22 cellular contexts compared by ENCODE assay signal in the genomic region with DNA sequence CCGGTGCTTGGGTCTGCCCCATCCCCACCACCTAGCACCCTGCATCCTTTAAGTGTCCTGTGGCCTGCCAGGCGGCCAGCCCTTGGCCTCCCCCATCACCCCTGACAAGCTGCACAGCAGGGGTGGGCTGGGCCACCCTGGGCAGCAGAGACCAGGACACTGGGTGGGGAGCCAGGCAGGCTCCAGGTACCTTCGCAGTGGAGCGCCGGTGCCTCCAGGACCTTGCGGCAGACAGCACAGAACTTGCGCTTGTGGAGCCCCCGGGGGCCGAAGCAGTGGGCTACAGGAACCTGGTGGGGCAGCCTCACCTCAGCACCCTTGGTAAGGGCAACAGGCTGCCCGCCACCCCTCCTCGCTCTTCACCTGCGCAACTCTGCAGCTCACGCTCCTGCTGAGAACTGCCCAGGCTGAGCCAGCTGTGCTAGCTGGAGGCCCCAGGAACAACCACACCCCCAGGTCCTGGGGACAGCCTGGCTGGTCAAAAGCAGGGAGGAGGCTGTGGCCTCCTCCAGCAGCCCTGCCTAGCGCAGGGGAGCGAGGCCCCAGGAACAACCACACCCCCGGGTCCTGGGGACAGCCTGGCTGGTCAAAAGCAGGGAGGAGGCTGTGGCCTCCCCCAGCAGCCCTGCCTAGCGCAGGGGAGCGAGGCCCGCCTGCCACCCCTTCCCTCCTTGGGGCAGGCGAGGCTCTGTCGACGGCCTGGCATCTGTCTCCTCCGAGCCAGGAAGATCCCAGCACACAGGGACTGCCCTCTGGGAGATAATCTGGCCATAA. TPM values are rescaled to one million over a fixed set of nuclear protein-coding genes. Genes with fewer than 3 reads are reported as not detected.
DNase-seq lines count a peak whose midpoint lies in the region; ATAC-seq, FAIRE-seq and TF ChIP-seq lines count a peak whose summit lies in the region.
"Had no signal": no experiment of that assay in that cellular context is flagged by ENCODE, and none has a peak within 500 bp of the region (broad histone marks: within the 10 kb centered on the region; RNA-seq: fewer than 3 reads in every experiment).

No MANE protein-coding gene starts in this region.

- H4K20me1 ChIP-seq in H1 (replicated peaks in 1 of 2; ENCODE audit: control insufficient read depth in 1 of 2, insufficient read depth in 2 of 2, low read length in 2 of 2), result peaks cover 6 to 21% of the 10 kb centered on the region in 2 experiments

- peak in 2 of 3 experiments; percentile 43 to 55 for DNase-seq in NCI-H1417 (lab: John Stamatoyannopoulos, UW)
- no peak for DNase-seq in NCI-H1417 treated with DMSO at 0.1 percent for 48 hours (lab: John Stamatoyannopoulos, UW)
- peak; percentile 23 for DNase-seq in NCI-H146 treated with DMSO at 0.1 percent for 48 hours (lab: John Stamatoyannopoulos, UW; ENCODE audit: unreplicated experiment)
- no peak for DNase-seq in H1 (ENCODE audit: low read depth in 1 of 2, low spot score in 2 of 2)
- no peak for DNase-seq in 8988T
- no peak for DNase-seq in central memory CD4-positive, alpha-beta T cell
- DNase-seq: BE2C; CD4-positive, alpha-beta T cell; DMS153; GF-D8; GOT3; NCI-H1105; NCI-H1930; NCI-H226; NCI-H524; PC-9; SJCRH30 had no signal

- no peak overlapping the region for H3K27ac ChIP-seq in H1 (ENCODE audit: low read depth, low read length)
- H3K27ac ChIP-seq: 22Rv1, PC-9, SJCRH30 had no signal

- no peak for FAIRE-seq in H1 (lab: Jason Lieb, UNC)
- FAIRE-seq: GM19239, HTR-8/SVneo had no signal

- no peak overlapping the region for H3K27ac Mint-ChIP-seq in stimulated activated memory B cell treated with anti-CD40 and anti-IgM and Interleukin-4, amounts not matched to agents 10 μg/mL and 1 μg/mL and 100 μg/mL, for 72 hours
- H3K27ac Mint-ChIP-seq: CD4-positive, alpha-beta T cell had no signal

- no peaks in the 10 kb centered on the region for H3K79me2 ChIP-seq in H1 (ENCODE audit: control insufficient read depth in 1 of 2, insufficient read depth in 2 of 2, low read length in 2 of 2)

- no peak for TF ChIP-seq CTCF in H1 (IDR thresholded peaks at IDR 0.05; ENCODE audit: control extremely low read depth in 1 of 3, insufficient read depth in 1 of 3, low read depth in 1 of 3, low read length in 3 of 3)

- no peak overlapping the region for H2BK15ac ChIP-seq in H1 (ENCODE audit: low read length)

- peak overlapping the region; percentile 39; the same call in 1 of the 2 replicates for H2BK12ac ChIP-seq in H1 (ENCODE audit: low read depth, low read length)

- H2BK20ac ChIP-seq in H1 (ENCODE audit: low read length), result no peak overlapping the region; the same call in 1 of the 2 replicates

- no peak overlapping the region for H4K8ac ChIP-seq in H1 (ENCODE audit: extremely low read depth, insufficient read depth, low read length)

- H2BK120ac ChIP-seq in H1 (replicated peaks; ENCODE audit: low read depth, low read length), result no peak overlapping the region

- H4K5ac ChIP-seq in H1 (ENCODE audit: insufficient read length, low read depth, low read length), result no peak overlapping the region

- WGBS in H1 (ENCODE audit: extremely low coverage in 1 of 2, insufficient coverage in 1 of 2, insufficient read length in 1 of 2, insufficient replicate concordance in 2 of 2, low coverage in 1 of 2, low lambda C conversion rate in 2 of 2, missing lambda C conversion rate in 1 of 2), 2 experiments, result 84% methylated on average over 17 of the region's 23 CpGs; no CpG with 5 or more reads in 1 of the 2 experiments

- H3K36me3 ChIP-seq in H1 (ENCODE audit: control insufficient read depth in 2 of 4, insufficient read depth in 4 of 4, low read length in 3 of 4), result no peaks in the 10 kb centered on the region
- H3K36me3 ChIP-seq: BE2C, SJCRH30 had no signal

- peaks cover 0 to 9% (median 4%) of the 10 kb centered on the region in 4 experiments; a peak in 3 of 7 replicates for H3K4me1 ChIP-seq in H1 (replicated peaks in 1 of 4; ENCODE audit: control insufficient read depth in 3 of 4, insufficient read depth in 4 of 4, low read length in 3 of 4)
- H3K4me1 ChIP-seq: BE2C, SJCRH30 had no signal

- peak overlapping the region in 1 of 4 experiments; percentile 45; a peak in 1 of 8 replicates for H3K4me3 ChIP-seq in H1 (ENCODE audit: extremely low read depth in 1 of 4, insufficient read depth in 2 of 4, low read depth in 3 of 4, low read length in 4 of 4)
- H3K4me3 ChIP-seq: PC-9, SJCRH30 had no signal

- POLR2A ChIA-PET in H1 (lab: Charles Lee; ENCODE audit: partially characterized antibody), result interaction anchor here (0.7 to 1.3 kb wide), 2 partner anchors 9 to 281 kb away, joined by 3 read pairs; no protein-coding TSS in a partner anchor

- CTCF ChIA-PET in H1 (lab: Charles Lee; ENCODE audit: partially characterized antibody), result interaction anchor here (1.1 kb wide), 1 partner anchor 19 kb away, joined by 4 read pairs; a partner anchor contains a TSS

- H4K91ac ChIP-seq in H1 (replicated peaks; ENCODE audit: insufficient read length, low read length), result no peak overlapping the region

- no peak overlapping the region for H3K23ac ChIP-seq in H1 (ENCODE audit: insufficient read length)

- H3K27me3 Mint-ChIP-seq in stimulated activated memory B cell treated with anti-CD40 and anti-IgM and Interleukin-4, amounts not matched to agents 10 μg/mL and 1 μg/mL and 100 μg/mL, for 72 hours, result no peaks in the 10 kb centered on the region
- H3K27me3 Mint-ChIP-seq: CD4-positive, alpha-beta T cell had no signal

- no peak overlapping the region for H2BK5ac ChIP-seq in H1 (ENCODE audit: low read depth, low read length)

- H3K56ac ChIP-seq in H1 (replicated peaks; ENCODE audit: insufficient read length, low read depth, low read length), result no peak overlapping the region

- H3K18ac ChIP-seq in H1 (ENCODE audit: extremely low read depth, low read length), result no peak overlapping the region

- no peak for ATAC-seq in stimulated activated memory B cell treated with anti-CD40 and anti-IgM and Interleukin-4, amounts not matched to agents 10 μg/mL and 1 μg/mL and 100 μg/mL, for 72 hours
- ATAC-seq in GM21423 (IDR thresholded peaks at IDR 0.05; ENCODE audit: unreplicated experiment), result no peak

- no peak overlapping the region for H3K9ac ChIP-seq in H1 (replicated peaks in 1 of 4; ENCODE audit: extremely low read depth in 1 of 4, low read depth in 3 of 4, low read length in 3 of 4)

- H3K9me3 Mint-ChIP-seq in stimulated activated memory B cell treated with anti-CD40 and anti-IgM and Interleukin-4, amounts not matched to agents 10 μg/mL and 1 μg/mL and 100 μg/mL, for 72 hours, result no peaks in the 10 kb centered on the region
- H3K9me3 Mint-ChIP-seq: CD4-positive, alpha-beta T cell had no signal

- H3K4me3 Mint-ChIP-seq in stimulated activated memory B cell treated with anti-CD40 and anti-IgM and Interleukin-4, amounts not matched to agents 10 μg/mL and 1 μg/mL and 100 μg/mL, for 72 hours, result peak overlapping the region; percentile 29
- H3K4me3 Mint-ChIP-seq: CD4-positive, alpha-beta T cell had no signal

- no peak overlapping the region for H2AK5ac ChIP-seq in H1 (ENCODE audit: low read depth, low read length)

- H2AFZ ChIP-seq in H1 (ENCODE audit: low read length), result no peak overlapping the region
- H2AFZ ChIP-seq: PC-9 had no signal

- H3K4me2 ChIP-seq in H1 (ENCODE audit: insufficient read depth in 1 of 2, low read depth in 2 of 2, low read length in 2 of 2), result peak overlapping the region; percentile 61 to 73; a peak in 2 of 4 replicates
- H3K4me2 ChIP-seq: PC-9 had no signal

- no peak for TF ChIP-seq POLR2A in H1 (IDR thresholded peaks at IDR 0.05; ENCODE audit: control extremely low read depth in 1 of 2, low read depth in 2 of 2, low read length in 2 of 2)

- TF ChIP-seq RAD21 in H1 (IDR thresholded peaks at IDR 0.05 in 1 of 2, conservative IDR thresholded peaks at IDR 0.05 in 1 of 2; ENCODE audit: low read depth in 2 of 2, low read length in 2 of 2), result no peak

- peaks cover 21% of the 10 kb centered on the region for H3K4me1 Mint-ChIP-seq in stimulated activated memory B cell treated with anti-CD40 and anti-IgM and Interleukin-4, amounts not matched to agents 10 μg/mL and 1 μg/mL and 100 μg/mL, for 72 hours

- H3K23me2 ChIP-seq in H1 (ENCODE audit: low read depth, low read length), result peaks cover 12% of the 10 kb centered on the region; the same call in 1 of the 2 replicates

- H3K14ac ChIP-seq in H1 (ENCODE audit: insufficient read length), result no peak overlapping the region

- no peak for TF ChIP-seq EP300 in H1 (IDR thresholded peaks at IDR 0.05; ENCODE audit: borderline replicate concordance in 1 of 2, low read depth in 2 of 2, low read length in 2 of 2)

- no peak overlapping the region for H3K4ac ChIP-seq in H1 (replicated peaks; ENCODE audit: insufficient read length, low read depth, low read length)

- H3K27me3 ChIP-seq in H1 (replicated peaks in 1 of 4; ENCODE audit: control insufficient read depth in 3 of 4, extremely low read depth in 1 of 4, insufficient read depth in 3 of 4, low read length in 3 of 4), result peaks cover 9 to 42% (median 30%) of the 10 kb centered on the region in 4 experiments; a peak in 6 of 7 replicates
- H3K27me3 ChIP-seq: SJCRH30 had no signal

- peaks cover 4% of the 10 kb centered on the region for H3K36me3 Mint-ChIP-seq in stimulated activated memory B cell treated with anti-CD40 and anti-IgM and Interleukin-4, amounts not matched to agents 10 μg/mL and 1 μg/mL and 100 μg/mL, for 72 hours

- H3K79me1 ChIP-seq in H1 (ENCODE audit: low read depth, low read length), result no peaks in the 10 kb centered on the region

- no peaks in the 10 kb centered on the region; a peak in 1 of 4 replicates for H3K9me3 ChIP-seq in H1 (ENCODE audit: insufficient read depth in 2 of 2, low read depth in 1 of 2, low read length in 1 of 2)
- H3K9me3 ChIP-seq: BE2C, SJCRH30 had no signal

RNA-seq across cellular contexts. Expression of a gene that starts 4.6 kb away (rescaled TPM):
- 9.3 and 9.7 TPM in 2 replicates for total RNA-seq in H1 (2021; fragmentation: NEBNext Ultra II Directional; extraction: Animal tissue kit (Norgen Biotek cat#: 25700))
- 7.3 and 14.5 TPM in 2 replicates for polyA plus RNA-seq in H1 (2011; rRNA removed)
- polyA plus RNA-seq in H1 (2011; cell fraction: cytosol; rRNA removed), result 11.1 TPM
- polyA plus RNA-seq in H1 (2011; cell fraction: nucleus; rRNA removed), result 97.1 TPM
- polyA plus RNA-seq in H1 (2012, experiment 1 of 2), result 6.3 to 10.5 TPM (median 9.8 TPM) in 4 replicates
- polyA plus RNA-seq in H1 (2012, experiment 2 of 2), result 5.8 TPM
- 5.9 TPM for polyA plus RNA-seq in H1 (2013, experiment 1 of 2)
- polyA plus RNA-seq in H1 (2013, experiment 2 of 2), result 5.2 TPM
- polyA minus RNA-seq in H1 (2011; rRNA and poly(A)+ RNA removed), result 3.4 and 6.0 TPM in 2 replicates
- 10.1 TPM for polyA minus RNA-seq in H1 (2011; cell fraction: cytosol; rRNA and poly(A)+ RNA removed)
- 13.6 TPM for polyA minus RNA-seq in H1 (2011; cell fraction: nucleus; rRNA and poly(A)+ RNA removed)

RNA-seq across cellular contexts. Expression of a gene that starts 18.0 kb away (rescaled TPM):
- 4.8 and 6.5 TPM in 2 replicates for total RNA-seq in H1 (2021; fragmentation: NEBNext Ultra II Directional; extraction: Animal tissue kit (Norgen Biotek cat#: 25700))
- polyA plus RNA-seq in H1 (2011; rRNA removed), result 2.8 and 5.8 TPM in 2 replicates
- 3.5 TPM for polyA plus RNA-seq in H1 (2011; cell fraction: cytosol; rRNA removed)
- 30.1 TPM for polyA plus RNA-seq in H1 (2011; cell fraction: nucleus; rRNA removed)
- 1.3 to 4.4 TPM (median 2.7 TPM) in 4 replicates for polyA plus RNA-seq in H1 (2012, experiment 1 of 2)
- 1.2 TPM for polyA plus RNA-seq in H1 (2012, experiment 2 of 2)
- 2.0 TPM for polyA plus RNA-seq in H1 (2013, experiment 1 of 2)
- polyA plus RNA-seq in H1 (2013, experiment 2 of 2), result 2.1 TPM
- 0.93 and 1.1 TPM in 2 replicates for polyA minus RNA-seq in H1 (2011; rRNA and poly(A)+ RNA removed)
- polyA minus RNA-seq in H1 (2011; cell fraction: cytosol; rRNA and poly(A)+ RNA removed), result 2.7 TPM
- polyA minus RNA-seq in H1 (2011; cell fraction: nucleus; rRNA and poly(A)+ RNA removed), result 8.1 TPM

RNA-seq across cellular contexts. Expression of a gene that starts 24.4 kb away (rescaled TPM):
- total RNA-seq in H1 (2021; fragmentation: NEBNext Ultra II Directional; extraction: Animal tissue kit (Norgen Biotek cat#: 25700)), result not detected in 2 replicates
- polyA plus RNA-seq in H1 (2011; rRNA removed), result 0.11 and 0.14 TPM in 2 replicates
- 0.10 TPM for polyA plus RNA-seq in H1 (2011; cell fraction: cytosol; rRNA removed)
- 0.57 TPM for polyA plus RNA-seq in H1 (2011; cell fraction: nucleus; rRNA removed)
- 0.20 to 0.67 TPM (median 0.33 TPM) in 4 replicates for polyA plus RNA-seq in H1 (2012, experiment 1 of 2)
- 0.08 TPM for polyA plus RNA-seq in H1 (2012, experiment 2 of 2)
- polyA plus RNA-seq in H1 (2013, experiment 1 of 2), result 0.14 TPM
- 0.06 TPM for polyA plus RNA-seq in H1 (2013, experiment 2 of 2)
- 0.07 and 0.09 TPM in 2 replicates for polyA minus RNA-seq in H1 (2011; rRNA and poly(A)+ RNA removed)
- not detected for polyA minus RNA-seq in H1 (2011; cell fraction: cytosol; rRNA and poly(A)+ RNA removed)
- polyA minus RNA-seq in H1 (2011; cell fraction: nucleus; rRNA and poly(A)+ RNA removed), result 0.20 TPM
- total RNA-seq: CD4-positive, alpha-beta T cell; SJCRH30 had no signal

RNA-seq across cellular contexts. Expression of a gene that starts 36.5 kb away (rescaled TPM):
- total RNA-seq in H1 (2021; fragmentation: NEBNext Ultra II Directional; extraction: Animal tissue kit (Norgen Biotek cat#: 25700)), result 3.0 and 4.9 TPM in 2 replicates
- 20.7 and 32.8 TPM in 2 replicates for polyA plus RNA-seq in H1 (2011; rRNA removed)
- polyA plus RNA-seq in H1 (2011; cell fraction: cytosol; rRNA removed), result 11.2 TPM
- 61.6 TPM for polyA plus RNA-seq in H1 (2011; cell fraction: nucleus; rRNA removed)
- polyA plus RNA-seq in H1 (2012, experiment 1 of 2), result 8.2 to 12.3 TPM (median 8.4 TPM) in 4 replicates
- 7.1 TPM for polyA plus RNA-seq in H1 (2012, experiment 2 of 2)
- 9.2 TPM for polyA plus RNA-seq in H1 (2013, experiment 1 of 2)
- 5.8 TPM for polyA plus RNA-seq in H1 (2013, experiment 2 of 2)
- polyA minus RNA-seq in H1 (2011; rRNA and poly(A)+ RNA removed), result 6.3 and 7.5 TPM in 2 replicates
- polyA minus RNA-seq in H1 (2011; cell fraction: cytosol; rRNA and poly(A)+ RNA removed), result 2.9 TPM
- polyA minus RNA-seq in H1 (2011; cell fraction: nucleus; rRNA and poly(A)+ RNA removed), result 7.2 TPM

RNA-seq across cellular contexts. Expression of a gene that starts 36.7 kb away (rescaled TPM):
- 70.8 and 76.9 TPM in 2 replicates for total RNA-seq in H1 (2021; fragmentation: NEBNext Ultra II Directional; extraction: Animal tissue kit (Norgen Biotek cat#: 25700))
- polyA plus RNA-seq in H1 (2011; rRNA removed), result 31.5 and 50.3 TPM in 2 replicates
- polyA plus RNA-seq in H1 (2011; cell fraction: cytosol; rRNA removed), result 29.0 TPM
- polyA plus RNA-seq in H1 (2011; cell fraction: nucleus; rRNA removed), result 130 TPM
- polyA plus RNA-seq in H1 (2012, experiment 1 of 2), result 42.1 to 71.0 TPM (median 63.2 TPM) in 4 replicates
- 48.2 TPM for polyA plus RNA-seq in H1 (2012, experiment 2 of 2)
- polyA plus RNA-seq in H1 (2013, experiment 1 of 2), result 54.1 TPM
- polyA plus RNA-seq in H1 (2013, experiment 2 of 2), result 49.8 TPM
- polyA minus RNA-seq in H1 (2011; rRNA and poly(A)+ RNA removed), result 37.0 and 38.9 TPM in 2 replicates
- polyA minus RNA-seq in H1 (2011; cell fraction: cytosol; rRNA and poly(A)+ RNA removed), result 24.0 TPM
- polyA minus RNA-seq in H1 (2011; cell fraction: nucleus; rRNA and poly(A)+ RNA removed), result 61.0 TPM

Comparison
In these comparisons a context has a peak if more than half of its experiments do, and no peak if none do; other contexts are left out.
1. DNase-seq: peak in NCI-H1417 (2 of 3) and NCI-H146 treated with DMSO at 0.1 percent for 48 hours (single experiment); none in NCI-H1417 treated with DMSO at 0.1 percent for 48 hours (single experiment), H1 (0 of 2), 8988T (single experiment) and central memory CD4-positive, alpha-beta T cell (single experiment).